In genomic region chr12:109581334-109581691, GRCh38 we compare ENCODE assay signal across 15 cellular contexts. TPM values are rescaled to one million over a fixed set of nuclear protein-coding genes. Genes with fewer than 3 reads are reported as not detected.
DNase-seq lines count a peak whose midpoint lies in the region; ATAC-seq and TF ChIP-seq lines count a peak whose summit lies in the region.
"Had no signal": no experiment of that assay in that cellular context is flagged by ENCODE, and none has a peak within 500 bp of the region (broad histone marks: within the 10 kb centered on the region; RNA-seq: fewer than 3 reads in every experiment).

No MANE protein-coding gene starts in this region.

- H3K36me3 ChIP-seq in HEK293 (ENCODE audit: control insufficient read depth in 2 of 2, insufficient read depth in 1 of 2, low read length in 2 of 2) (peaks cover 4 to 54% of the 10 kb centered on the region in 2 experiments), breast epithelium (peaks cover 6% of the 10 kb centered on the region), osteoblast (ENCODE audit: insufficient read depth, low read length) (peaks cover 31% of the 10 kb centered on the region), gastroesophageal sphincter (peaks cover 0 to 95% of the 10 kb centered on the region in 2 donors)

- no peaks in the 10 kb centered on the region for H3K27me3 Mint-ChIP-seq in activated CD4-positive, alpha-beta T cell treated with anti-CD3 and anti-CD28 coated beads for 36 hours

- H3K27me3 ChIP-seq in breast epithelium (no peaks in the 10 kb centered on the region), osteoblast (ENCODE audit: insufficient read depth, low read length) (no peaks in the 10 kb centered on the region), gastroesophageal sphincter (no peaks in the 10 kb centered on the region)

- no peaks in the 10 kb centered on the region for H3K9me3 ChIP-seq in HEK293 (ENCODE audit: control insufficient read depth, insufficient read depth, low read depth, low read length)
- no peaks in the 10 kb centered on the region for H3K9me3 ChIP-seq in breast epithelium
- H3K9me3 ChIP-seq in osteoblast (ENCODE audit: low read depth, low read length): no peaks in the 10 kb centered on the region
- H3K9me3 ChIP-seq in gastroesophageal sphincter: no peaks in the 10 kb centered on the region

- H4K20me1 ChIP-seq in osteoblast (ENCODE audit: insufficient read depth, low read length): no peaks in the 10 kb centered on the region

- intact Hi-C loops in breast epithelium (cut with DNase I; ENCODE audit: low total_unique reads): no loop called here
- intact Hi-C loops in left colon (cut with DNase I, micrococcal nuclease): no loop called here
- intact Hi-C loops in activated CD4-positive, alpha-beta T cell treated with anti-CD3 and anti-CD28 coated beads for 36 hours (cut with DNase I, micrococcal nuclease): no loop called here

- no peaks in the 10 kb centered on the region for H3K4me1 Mint-ChIP-seq in activated CD4-positive, alpha-beta T cell treated with anti-CD3 and anti-CD28 coated beads for 36 hours

- no peak for TF ChIP-seq CTCF in HEK293 (tag by site-specific recombination; IDR thresholded peaks at IDR 0.05)
- no peak for TF ChIP-seq CTCF in breast epithelium (IDR thresholded peaks at IDR 0.05)
- TF ChIP-seq CTCF in osteoblast (IDR thresholded peaks at IDR 0.05; ENCODE audit: extremely low read depth, low read depth, low read length): no peak
- TF ChIP-seq CTCF in gastroesophageal sphincter (IDR thresholded peaks at IDR 0.05): no peak

- H3K27ac Mint-ChIP-seq in activated CD4-positive, alpha-beta T cell treated with anti-CD3 and anti-CD28 coated beads for 36 hours: no peak overlapping the region

- no peak overlapping the region for H3K4me3 Mint-ChIP-seq in activated CD4-positive, alpha-beta T cell treated with anti-CD3 and anti-CD28 coated beads for 36 hours
- H3K4me3 Mint-ChIP-seq: GM23338 had no signal

- WGBS in gastroesophageal sphincter (ENCODE audit: low coverage in 1 of 2), 2 donors: 88% methylated on average over 4 of the region's 18 CpGs; no CpG with 5 or more reads in 1 of the 2 donors

- DNase-seq in breast epithelium (ENCODE audit: low spot score in 2 of 2) (peak in 1 of 2 donors; percentile 50), left colon (no peak), osteoblast (ENCODE audit: insufficient read length, low spot score, missing footprints) (peak; percentile 14), UCSD-AML1 (lab: John Stamatoyannopoulos, UW; ENCODE audit: unreplicated experiment) (no peak)
- no peak for DNase-seq in activated CD4-positive, CD25-positive, alpha-beta regulatory T cell (lab: John Stamatoyannopoulos, UW)
- no peak for DNase-seq in activated CD4-positive, alpha-beta T cell treated with anti-CD3 and anti-CD28 coated beads for 36 hours
- DNase-seq: DMS 273 treated with DMSO at 0.1 percent for 48 hours, GDM1, KBM-7, NCI-H1417 treated with DMSO at 0.1 percent for 48 hours, NCI-H748 treated with DMSO at 0.1 percent for 48 hours had no signal

- ATAC-seq in left colon (peak; percentile 9), gastroesophageal sphincter (no peak)
- no peak for ATAC-seq in activated CD4-positive, alpha-beta T cell treated with anti-CD3 and anti-CD28 coated beads for 36 hours
- ATAC-seq: GM23338 had no signal

- H3K36me3 Mint-ChIP-seq in activated CD4-positive, alpha-beta T cell treated with anti-CD3 and anti-CD28 coated beads for 36 hours (ENCODE audit: low read depth): peaks cover 26% of the 10 kb centered on the region

- no peaks in the 10 kb centered on the region for H3K9me3 Mint-ChIP-seq in activated CD4-positive, alpha-beta T cell treated with anti-CD3 and anti-CD28 coated beads for 36 hours (ENCODE audit: low read depth)
- H3K9me3 Mint-ChIP-seq: GM23338 had no signal

- CTCF ChIA-PET in HEK293 (lab: Yijun Ruan, JAX): interaction anchor here (2.2 kb wide), 1 partner anchor 16 kb away, joined by 5 read pairs; no protein-coding TSS in a partner anchor
- CTCF ChIA-PET in activated CD4-positive, alpha-beta T cell treated with anti-CD3 and anti-CD28 coated beads for 36 hours (lab: Charles Lee): no interaction called here

- TF ChIP-seq POLR2A in breast epithelium (IDR thresholded peaks at IDR 0.05) (no peak), gastroesophageal sphincter (IDR thresholded peaks at IDR 0.05) (no peak)

- H2AFZ ChIP-seq in osteoblast (ENCODE audit: low read length): no peak overlapping the region
- H2AFZ ChIP-seq: GM23338 had no signal

- no peak overlapping the region for H3K4me2 ChIP-seq in osteoblast (ENCODE audit: insufficient read depth, low read length)
- H3K4me2 ChIP-seq: GM23338 had no signal

- no peak for TF ChIP-seq EP300 in gastroesophageal sphincter (IDR thresholded peaks at IDR 0.05)

- no peaks in the 10 kb centered on the region for H3K79me2 ChIP-seq in osteoblast (ENCODE audit: insufficient read depth, low read length)

- POLR2A ChIA-PET in HEK293 (lab: Yijun Ruan, JAX): no interaction called here
- POLR2A ChIA-PET in activated CD4-positive, alpha-beta T cell treated with anti-CD3 and anti-CD28 coated beads for 36 hours (lab: Charles Lee): no interaction called here

- no peaks in the 10 kb centered on the region for H3K4me1 ChIP-seq in HEK293 (ENCODE audit: control insufficient read depth, insufficient read depth, low read length)
- H3K4me1 ChIP-seq in breast epithelium: no peaks in the 10 kb centered on the region
- H3K4me1 ChIP-seq in osteoblast (ENCODE audit: insufficient read depth, low read length): no peaks in the 10 kb centered on the region
- H3K4me1 ChIP-seq in gastroesophageal sphincter: no peaks in the 10 kb centered on the region

- H3K4me3 ChIP-seq in HEK293 (ENCODE audit: low read depth, low read length) (no peak overlapping the region), breast epithelium (no peak overlapping the region), osteoblast (ENCODE audit: insufficient read depth, low read length) (no peak overlapping the region), gastroesophageal sphincter (no peak overlapping the region)
- H3K4me3 ChIP-seq: GM23338 had no signal

- H3K27ac ChIP-seq in HEK293 (ENCODE audit: extremely low read depth, low read depth, low read length) (no peak overlapping the region), breast epithelium (peak overlapping the region; percentile 70 to 87), osteoblast (ENCODE audit: low read depth, low read length) (no peak overlapping the region), gastroesophageal sphincter (no peak overlapping the region)
- H3K27ac ChIP-seq: C4-2B had no signal

TF ChIP-seq in HEK293, 187 proteins besides CTCF, POLR2A, EP300 and RAD21:
- TF ChIP-seq ZNF341 (tag by site-specific recombination; IDR thresholded peaks at IDR 0.05; ENCODE audit: low read depth) (no peak), ZIC2 (tag by site-specific recombination; IDR thresholded peaks at IDR 0.05) (peak; percentile 75), KLF1 (tag by site-specific recombination; IDR thresholded peaks at IDR 0.05) (no peak)

RNA-seq across cellular contexts. Expression of gene MVK, which starts 7.7 kb away (rescaled TPM):
- total RNA-seq in breast epithelium: 10 to 100 TPM in 2 of 3 donors, 1 to 10 TPM in 1; 8.8 to 18.4 (median 17.6) TPM
- 10 to 100 TPM; 23.1 to 47.2 TPM for total RNA-seq in left colon
- 31.1 and 31.2 TPM in 2 replicates for total RNA-seq in osteoblast
- 10 to 100 TPM in 2 of 4 donors, 1 to 10 TPM in 2; 6.2 to 18.2 (median 10.4) TPM for total RNA-seq in gastroesophageal sphincter
- 10 to 100 TPM; 17.8 to 18.7 TPM for total RNA-seq in activated CD4-positive, alpha-beta T cell treated with anti-CD3 and anti-CD28 coated beads for 36 hours

RNA-seq across cellular contexts. Expression of gene MMAB, which starts 8.0 kb away (rescaled TPM):
- total RNA-seq in breast epithelium (10 to 100 TPM; 23.9 to 29.1 (median 28.6) TPM), left colon (10 to 100 TPM; 31.0 to 51.3 TPM), osteoblast (34.4 and 35.7 TPM in 2 replicates), gastroesophageal sphincter (10 to 100 TPM; 22.3 to 39.6 (median 31.1) TPM)
- total RNA-seq in activated CD4-positive, alpha-beta T cell treated with anti-CD3 and anti-CD28 coated beads for 36 hours: 10 to 100 TPM; 37.7 to 44.3 TPM

Comparison
In these comparisons a context has a peak if more than half of its experiments do, and no peak if none do; other contexts are left out.
1. H3K27ac ChIP-seq: peak in breast epithelium (2 of 2); none in HEK293 (single experiment), osteoblast (single experiment) and gastroesophageal sphincter (0 of 4).